ENCODE assay signal across 1 cellular context in the genomic region with DNA sequence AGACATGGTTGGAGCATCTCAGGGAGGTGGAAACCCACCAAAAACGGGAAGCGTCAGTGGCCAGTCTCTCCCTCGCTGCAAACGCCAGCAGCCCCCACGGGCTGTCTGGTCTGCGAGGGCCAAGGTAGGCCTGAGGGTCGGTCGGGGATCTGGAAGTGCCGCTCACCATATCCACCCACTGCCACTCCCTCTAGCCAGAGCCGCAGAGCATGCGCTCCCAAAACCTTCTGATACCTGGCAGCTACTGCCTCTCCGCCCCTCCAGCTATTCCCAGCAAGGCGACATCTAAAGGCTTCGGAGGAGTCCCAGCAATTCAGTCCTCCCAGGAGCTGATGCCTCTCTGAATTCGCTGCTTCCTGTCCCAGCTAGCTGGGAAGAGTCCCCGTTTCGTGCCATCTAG.
TF ChIP-seq lines count a peak whose summit lies in the region.

No MANE protein-coding gene starts in this region.

TF ChIP-seq in WTC11, 78 proteins besides CTCF, POLR2A, EP300 and RAD21:
- TF ChIP-seq NR3C1 (CRISPR knock-in tag; conservative IDR thresholded peaks at IDR 0.05; ENCODE audit: low read depth): no peak
- no peak for TF ChIP-seq ZNF232 (CRISPR knock-in tag; IDR thresholded peaks at IDR 0.05)
